In genomic region chr17:75765981-75766380, GRCh38 we compare ENCODE assay signal across 15 cellular contexts. TPM values are rescaled to one million over a fixed set of nuclear protein-coding genes. Genes with fewer than 3 reads are reported as not detected.
DNase-seq lines count a peak whose midpoint lies in the region; ATAC-seq, FAIRE-seq and TF ChIP-seq lines count a peak whose summit lies in the region.
"Had no signal": no experiment of that assay in that cellular context is flagged by ENCODE, and none has a peak within 500 bp of the region (broad histone marks: within the 10 kb centered on the region; RNA-seq: fewer than 3 reads in every experiment).

No MANE protein-coding gene starts in this region.

- H2AFZ ChIP-seq in IMR-90 (replicated peaks; ENCODE audit: low read length, poor library complexity) (peak overlapping the region; percentile 63), HepG2 (ENCODE audit: low read length) (no peak overlapping the region)

- dilution Hi-C loops in IMR-90 (cut with HindIII; ENCODE audit: low sequenced_read_pairs, unreplicated experiment), result no loop called here

- no peaks in the 10 kb centered on the region for H3K9me3 Mint-ChIP-seq in activated CD4-positive, alpha-beta T cell treated with anti-CD3 and anti-CD28 coated beads, Interleukin-2, amount 10 ng/mL, durations not matched to agents 7 days and 5 days
- no peaks in the 10 kb centered on the region for H3K9me3 Mint-ChIP-seq in stimulated activated effector memory CD8-positive, alpha-beta T cell treated with anti-CD3 and anti-CD28 coated beads, Interleukin-12 subunit alpha, Interleukin-12 subunit beta, amount 100 ng/mL, for 72 hours
- H3K9me3 Mint-ChIP-seq: activated naive CD4-positive, alpha-beta T cell treated with anti-CD3 and anti-CD28 coated beads for 36 hours; stimulated activated naive CD8-positive, alpha-beta T cell treated with anti-CD3 and anti-CD28 coated beads, Interleukin-15, amount 100 ng/mL, for 72 hours had no signal

- no peak overlapping the region for H3K56ac ChIP-seq in IMR-90 (ENCODE audit: extremely low read depth, insufficient read depth, low read length)

- H3K14ac ChIP-seq in IMR-90 (replicated peaks; ENCODE audit: low read depth, low read length), result no peak overlapping the region

- H3K4me1 ChIP-seq in IMR-90 (ENCODE audit: control insufficient read depth, insufficient read depth, low read length) (peaks cover 7% of the 10 kb centered on the region), HepG2 (ENCODE audit: insufficient read depth, low read length) (peaks cover 62% of the 10 kb centered on the region)

- no peak overlapping the region for H3K27ac Mint-ChIP-seq in activated CD4-positive, alpha-beta T cell treated with anti-CD3 and anti-CD28 coated beads, Interleukin-2, amount 10 ng/mL, durations not matched to agents 7 days and 5 days
- H3K27ac Mint-ChIP-seq in stimulated activated effector memory CD8-positive, alpha-beta T cell treated with anti-CD3 and anti-CD28 coated beads, Interleukin-12 subunit alpha, Interleukin-12 subunit beta, amount 100 ng/mL, for 72 hours, result no peak overlapping the region
- H3K27ac Mint-ChIP-seq: stimulated activated naive CD8-positive, alpha-beta T cell treated with anti-CD3 and anti-CD28 coated beads, Interleukin-15, amount 100 ng/mL, for 72 hours had no signal

- H2BK15ac ChIP-seq in IMR-90 (ENCODE audit: low read depth, low read length), result no peak overlapping the region

- H4K8ac ChIP-seq in IMR-90 (ENCODE audit: low read depth in 2 of 2, low read length in 2 of 2), result no peak overlapping the region

- BruUV-seq in IMR-90 (replicated peaks; lab: Mats Ljungman, UMichigan) (no TSS peak), HepG2 (replicated peaks; lab: Mats Ljungman, UMichigan) (no TSS peak)

- H3K9me3 ChIP-seq in IMR-90 (ENCODE audit: control insufficient read depth, insufficient read depth, low read length), result no peaks in the 10 kb centered on the region
- H3K9me3 ChIP-seq in HepG2 (ENCODE audit: low read length), result no peaks in the 10 kb centered on the region

- no peak for TF ChIP-seq RAD21 in IMR-90 (IDR thresholded peaks at IDR 0.05; ENCODE audit: low read length)
- TF ChIP-seq RAD21 in HepG2 (CRISPR knock-in tag; IDR thresholded peaks at IDR 0.05), result no peak

- H3K79me1 ChIP-seq in IMR-90 (ENCODE audit: low read depth in 1 of 2, low read length in 2 of 2), result peaks cover 5 to 12% of the 10 kb centered on the region in 2 experiments; a peak in 3 of 4 replicates

- H3K4me3 ChIP-seq in IMR-90 (ENCODE audit: insufficient read depth, low read depth, low read length) (no peak overlapping the region), HepG2 (replicated peaks in 1 of 3; ENCODE audit: insufficient read depth in 1 of 3, low read depth in 2 of 3, low read length in 3 of 3) (peak overlapping the region in 1 of 3 experiments; percentile 19; a peak in 1 of 6 replicates)

- TF ChIP-seq POLR2A in IMR-90 (IDR thresholded peaks at IDR 0.05; ENCODE audit: low read depth, low read length) (no peak), HepG2 (IDR thresholded peaks at IDR 0.05; ENCODE audit: insufficient read depth in 1 of 2, low read depth in 2 of 2, low read length in 2 of 2) (no peak)

- no peak overlapping the region for H3K18ac ChIP-seq in IMR-90 (ENCODE audit: low read depth, low read length)

- no peak for ATAC-seq in IMR-90 (ENCODE audit: low read depth)
- peak; percentile 11 for ATAC-seq in HepG2
- ATAC-seq in stimulated activated effector memory CD8-positive, alpha-beta T cell treated with anti-CD3 and anti-CD28 coated beads, Interleukin-12 subunit alpha, Interleukin-12 subunit beta, amount 100 ng/mL, for 72 hours, result no peak
- ATAC-seq in activated CD4-positive, CD25-positive, alpha-beta regulatory T cell treated with anti-CD3 and anti-CD28 coated beads, Interleukin-2, amount 50 U/mL, for 24 hours, result no peak
- no peak for ATAC-seq in left colon

- CTCF ChIA-PET in activated CD4-positive, alpha-beta T cell treated with anti-CD3 and anti-CD28 coated beads, Interleukin-2, amount 10 ng/mL, durations not matched to agents 7 days and 5 days (lab: Charles Lee), result interaction anchor here (1.0 to 5.9 kb wide), 10 partner anchors 10 to 233 kb away, joined by 3 to 64 read pairs (median 6); partner anchors contain the start of genes TRIM65, UNK and WBP2
- CTCF ChIA-PET in IMR-90 (lab: Yijun Ruan, JAX) (interaction anchor here (0.6 to 2.1 kb wide), 4 partner anchors 12 to 17 kb away, joined by 4 to 13 read pairs (median 5); no protein-coding TSS in a partner anchor), HepG2 (lab: Yijun Ruan, JAX; ENCODE audit: low intra/inter-chr PET ratio, low total read pairs) (interaction anchor here (2.3 kb wide), 1 partner anchor 12 kb away, joined by 12 read pairs; no protein-coding TSS in a partner anchor)

- DNase-seq in activated CD4-positive, alpha-beta T cell treated with anti-CD3 and anti-CD28 coated beads, Interleukin-2, amount 10 ng/mL, durations not matched to agents 7 days and 5 days, result no peak
- DNase-seq in activated CD4-positive, alpha-beta T cell treated with anti-CD3 and anti-CD28 coated beads, Interleukin-2, amount 50 U/mL, for 1 hour, result no peak
- no peak for DNase-seq in IMR-90
- no peak for DNase-seq in HepG2 (ENCODE audit: low spot score)
- no peak for DNase-seq in stimulated activated effector memory CD8-positive, alpha-beta T cell treated with anti-CD3 and anti-CD28 coated beads, Interleukin-12 subunit alpha, Interleukin-12 subunit beta, amount 100 ng/mL, for 72 hours (ENCODE audit: low spot score in 2 of 2)
- no peak for DNase-seq in GM19238 (ENCODE audit: insufficient read length, low spot score)
- no peak for DNase-seq in left colon
- DNase-seq: activated naive CD4-positive, alpha-beta T cell treated with anti-CD3 and anti-CD28 coated beads for 36 hours; DMS153; head of caudate nucleus; Karpas-422; NCI-H2029; stimulated activated naive CD8-positive, alpha-beta T cell treated with anti-CD3 and anti-CD28 coated beads, Interleukin-15, amount 100 ng/mL, for 72 hours had no signal

- TF ChIP-seq EP300 in HepG2 (IDR thresholded peaks at IDR 0.05; ENCODE audit: low read depth in 2 of 2, low read length in 2 of 2) (no peak), HepG2 (CRISPR knock-in tag; IDR thresholded peaks at IDR 0.05; ENCODE audit: borderline replicate concordance) (no peak)

- 100% methylated on average over 1 of the region's 4 CpGs; no CpG with 5 or more reads in 1 of the 2 experiments for WGBS in IMR-90 (ENCODE audit: extremely low coverage in 2 of 2, insufficient read length in 1 of 2), 2 experiments
- WGBS in HepG2 (ENCODE audit: low lambda C conversion rate), result 35% methylated on average over 4 of the region's 4 CpGs

- no peak overlapping the region for H4K5ac ChIP-seq in IMR-90 (ENCODE audit: low read depth, low read length)

- H4K20me1 ChIP-seq in IMR-90 (ENCODE audit: insufficient read depth, low read length), result no peaks in the 10 kb centered on the region
- H4K20me1 ChIP-seq in HepG2 (ENCODE audit: insufficient read depth, low read length), result no peaks in the 10 kb centered on the region

- peaks cover 3% of the 10 kb centered on the region for H3K36me3 Mint-ChIP-seq in activated CD4-positive, alpha-beta T cell treated with anti-CD3 and anti-CD28 coated beads, Interleukin-2, amount 10 ng/mL, durations not matched to agents 7 days and 5 days (ENCODE audit: low read depth)
- H3K36me3 Mint-ChIP-seq in stimulated activated effector memory CD8-positive, alpha-beta T cell treated with anti-CD3 and anti-CD28 coated beads, Interleukin-12 subunit alpha, Interleukin-12 subunit beta, amount 100 ng/mL, for 72 hours, result peaks cover 7% of the 10 kb centered on the region

- H3K4me3 Mint-ChIP-seq in activated CD4-positive, alpha-beta T cell treated with anti-CD3 and anti-CD28 coated beads, Interleukin-2, amount 10 ng/mL, durations not matched to agents 7 days and 5 days, result peak overlapping the region; percentile 77
- peak overlapping the region; percentile 76 for H3K4me3 Mint-ChIP-seq in stimulated activated effector memory CD8-positive, alpha-beta T cell treated with anti-CD3 and anti-CD28 coated beads, Interleukin-12 subunit alpha, Interleukin-12 subunit beta, amount 100 ng/mL, for 72 hours

- intact Hi-C loops in IMR-90 (cut with micrococcal nuclease), result no loop called here
- intact Hi-C loops in HepG2 (cut with micrococcal nuclease; ENCODE audit: unreplicated experiment), result loop anchor here (2.0 kb wide), 1 partner anchor 15 kb away; no protein-coding TSS in a partner anchor
- intact Hi-C loops in left colon (cut with DNase I, micrococcal nuclease), result no loop called here

- peaks cover 10% of the 10 kb centered on the region; the same call in 1 of the 2 replicates for H3K9me1 ChIP-seq in IMR-90 (ENCODE audit: insufficient read depth, low read length)

- FAIRE-seq in HepG2 (lab: Jason Lieb, UNC), result no peak

- H3K27ac ChIP-seq in IMR-90 (ENCODE audit: insufficient read depth, low read length) (no peak overlapping the region), HepG2 (ENCODE audit: extremely low read length, insufficient read depth, low read length) (no peak overlapping the region)
- H3K27ac ChIP-seq: epithelial cell of prostate had no signal

- in situ Hi-C loops in IMR-90 (cut with MboI; ENCODE audit: low sequenced_read_pairs) (no loop called here), HepG2 (cut with HindIII; ENCODE audit: extremely low pct_ligation_motif_present, low pct_unique_long_range_greater_than_20kb) (no loop called here)

- no peak overlapping the region for H3K23ac ChIP-seq in IMR-90 (ENCODE audit: low read depth, low read length)

- no peak overlapping the region for H4K91ac ChIP-seq in IMR-90 (ENCODE audit: insufficient read depth, low read depth, low read length)

- H2AK9ac ChIP-seq in IMR-90 (replicated peaks; ENCODE audit: low read depth, low read length, poor library complexity), result no peak overlapping the region

- no peak overlapping the region for H2BK120ac ChIP-seq in IMR-90 (ENCODE audit: low read depth, low read length)

- POLR2A ChIA-PET in activated CD4-positive, alpha-beta T cell treated with anti-CD3 and anti-CD28 coated beads, Interleukin-2, amount 10 ng/mL, durations not matched to agents 7 days and 5 days (lab: Charles Lee), result interaction anchor here (0.6 to 1.0 kb wide), 2 partner anchors 12 to 89 kb away, joined by 5 read pairs; partner anchors contain the start of gene WBP2
- POLR2A ChIA-PET in IMR-90 (lab: Charles Lee; ENCODE audit: unreplicated experiment), result interaction anchor here (0.7 to 1.5 kb wide), 3 partner anchors 10 to 14 kb away, joined by 3 to 12 read pairs (median 7); no protein-coding TSS in a partner anchor
- POLR2A ChIA-PET in HepG2 (lab: Yijun Ruan, JAX), result interaction anchor here (0.9 to 8.2 kb wide), 11 partner anchors 10 to 250 kb away, joined by 3 to 390 read pairs (median 5); partner anchors contain the start of genes ITGB4, TRIM47, TSEN54 and WBP2

- H3K4me1 Mint-ChIP-seq in activated CD4-positive, alpha-beta T cell treated with anti-CD3 and anti-CD28 coated beads, Interleukin-2, amount 10 ng/mL, durations not matched to agents 7 days and 5 days, result peaks cover 15% of the 10 kb centered on the region
- H3K4me1 Mint-ChIP-seq in stimulated activated effector memory CD8-positive, alpha-beta T cell treated with anti-CD3 and anti-CD28 coated beads, Interleukin-12 subunit alpha, Interleukin-12 subunit beta, amount 100 ng/mL, for 72 hours, result peaks cover 12% of the 10 kb centered on the region

- no peaks in the 10 kb centered on the region for H3K79me2 ChIP-seq in HepG2 (ENCODE audit: insufficient read depth, low read length)

- no peak overlapping the region for H2BK5ac ChIP-seq in IMR-90 (ENCODE audit: low read depth, low read length, poor library complexity, severe bottlenecking)

- no peak overlapping the region for H2AK5ac ChIP-seq in IMR-90 (ENCODE audit: low read depth, low read length)

- H2BK20ac ChIP-seq in IMR-90 (ENCODE audit: low read depth, low read length), result no peak overlapping the region

- H3K27me3 Mint-ChIP-seq in activated CD4-positive, alpha-beta T cell treated with anti-CD3 and anti-CD28 coated beads, Interleukin-2, amount 10 ng/mL, durations not matched to agents 7 days and 5 days, result no peaks in the 10 kb centered on the region
- H3K27me3 Mint-ChIP-seq: stimulated activated naive CD8-positive, alpha-beta T cell treated with anti-CD3 and anti-CD28 coated beads, Interleukin-15, amount 100 ng/mL, for 72 hours had no signal

- H3K27me3 ChIP-seq in IMR-90 (ENCODE audit: control insufficient read depth, insufficient read depth, low read length) (no peaks in the 10 kb centered on the region), HepG2 (ENCODE audit: control insufficient read depth in 1 of 2, insufficient read depth in 2 of 2, low read length in 2 of 2) (no peaks in the 10 kb centered on the region)

- H3K4ac ChIP-seq in IMR-90 (ENCODE audit: low read depth, low read length), result no peak overlapping the region

- no peak overlapping the region for H3K9ac ChIP-seq in IMR-90 (ENCODE audit: low read depth, low read length)
- no peak overlapping the region for H3K9ac ChIP-seq in HepG2 (ENCODE audit: insufficient read depth, low read depth, low read length)

- TF ChIP-seq CTCF in IMR-90 (conservative IDR thresholded peaks at IDR 0.05; ENCODE audit: low read depth, low read length) (no peak), HepG2 (CRISPR knock-in tag; IDR thresholded peaks at IDR 0.05) (no peak)

- H3K4me2 ChIP-seq in IMR-90 (ENCODE audit: low read depth, low read length), result no peak overlapping the region
- peak overlapping the region; percentile 45; the same call in 1 of the 2 replicates for H3K4me2 ChIP-seq in HepG2 (ENCODE audit: low read depth, low read length)

- no peaks in the 10 kb centered on the region for H3K36me3 ChIP-seq in IMR-90 (ENCODE audit: control insufficient read depth, insufficient read depth, low read length)
- H3K36me3 ChIP-seq in HepG2 (replicated peaks in 1 of 2; ENCODE audit: control insufficient read depth in 1 of 2, insufficient read depth in 2 of 2, low read length in 2 of 2), result no peaks in the 10 kb centered on the region

RNA-seq across cellular contexts. Expression of gene GALK1, which starts 1.0 kb away (rescaled TPM):
- 10 to 100 TPM; 40.9 to 44.7 TPM for total RNA-seq in activated CD4-positive, alpha-beta T cell treated with anti-CD3 and anti-CD28 coated beads, Interleukin-2, amount 10 ng/mL, durations not matched to agents 7 days and 5 days
- 18.9 and 21.9 TPM in 2 replicates for total RNA-seq in IMR-90 (2012; rRNA removed)
- 19.9 and 28.7 TPM in 2 replicates for polyA plus RNA-seq in IMR-90 (2012; rRNA removed)
- polyA plus RNA-seq in IMR-90 (2012; cell fraction: cytosol; rRNA removed), result 34.6 and 48.4 TPM in 2 replicates
- polyA plus RNA-seq in IMR-90 (2012; cell fraction: nucleus; rRNA removed; ENCODE audit: low replicate concordance), result 51.9 and 143 TPM in 2 replicates
- total RNA-seq in HepG2 (2016; rRNA removed; fragmentation: Illumina TruSeq; extraction: Trizol), result 93.6 and 95.6 TPM in 2 replicates
- 31.6 and 39.5 TPM in 2 replicates for total RNA-seq in HepG2 (2016; cell fraction: cytosol; rRNA removed; fragmentation: Illumina TruSeq; extraction: Trizol; ENCODE audit: low read depth)
- 94.0 and 98.0 TPM in 2 replicates for total RNA-seq in HepG2 (2016; cell fraction: insoluble cytoplasmic fraction; rRNA removed; fragmentation: Illumina TruSeq; extraction: Trizol)
- 35.0 and 44.2 TPM in 2 replicates for total RNA-seq in HepG2 (2016; cell fraction: membrane; rRNA removed; fragmentation: Illumina TruSeq; extraction: Trizol)
- total RNA-seq in HepG2 (2016; cell fraction: nucleus; rRNA removed; fragmentation: Illumina TruSeq; extraction: Trizol), result 44.3 and 48.9 TPM in 2 replicates
- 59.9 and 93.0 TPM in 2 replicates for polyA plus RNA-seq in HepG2 (2011; rRNA removed)
- polyA plus RNA-seq in HepG2 (2011; cell fraction: cytosol; rRNA removed), result 65.7 and 112 TPM in 2 replicates
- 162 and 164 TPM in 2 replicates for polyA plus RNA-seq in HepG2 (2011; cell fraction: nucleus; rRNA removed)
- 57.4 and 59.7 TPM in 2 replicates for polyA plus RNA-seq in HepG2 (2012)
- polyA plus RNA-seq in HepG2 (2016; cell fraction: cytosol; fragmentation: Illumina TruSeq; extraction: Trizol; ENCODE audit: low read depth), result 29.0 and 30.8 TPM in 2 replicates
- polyA plus RNA-seq in HepG2 (2016; cell fraction: insoluble cytoplasmic fraction; fragmentation: Illumina TruSeq; extraction: Trizol; ENCODE audit: low read depth), result 86.3 and 86.5 TPM in 2 replicates
- polyA plus RNA-seq in HepG2 (2016; cell fraction: membrane; fragmentation: Illumina TruSeq; extraction: Trizol; ENCODE audit: low read depth), result 25.3 and 27.1 TPM in 2 replicates
- 72.3 and 78.9 TPM in 2 replicates for polyA plus RNA-seq in HepG2 (2016; cell fraction: nucleus; fragmentation: Illumina TruSeq; extraction: Trizol; ENCODE audit: insufficient read depth, low read depth)
- 28.9 and 121 TPM in 2 replicates for polyA minus RNA-seq in HepG2 (2011; rRNA and poly(A)+ RNA removed; ENCODE audit: low replicate concordance)
- 45.9 and 49.6 TPM in 2 replicates for polyA minus RNA-seq in HepG2 (2011; cell fraction: cytosol; rRNA and poly(A)+ RNA removed)
- polyA minus RNA-seq in HepG2 (2011; cell fraction: nucleus; rRNA and poly(A)+ RNA removed), result 26.3 and 28.6 TPM in 2 replicates
- total RNA-seq in left colon, result 10 to 100 TPM; 14.1 to 16.9 TPM

RNA-seq across cellular contexts. Expression of gene UNK, which starts 18.6 kb away (rescaled TPM):
- 10 to 100 TPM; 27.1 to 28.7 TPM for total RNA-seq in activated CD4-positive, alpha-beta T cell treated with anti-CD3 and anti-CD28 coated beads, Interleukin-2, amount 10 ng/mL, durations not matched to agents 7 days and 5 days
- total RNA-seq in IMR-90 (2012; rRNA removed) (15.4 and 15.8 TPM in 2 replicates), HepG2 (2016; rRNA removed; fragmentation: Illumina TruSeq; extraction: Trizol) (28.6 and 33.0 TPM in 2 replicates), left colon (10 to 100 TPM; 18.3 to 21.8 TPM)
- polyA plus RNA-seq in IMR-90 (2012; rRNA removed) (16.9 and 17.3 TPM in 2 replicates), HepG2 (2011; rRNA removed) (30.7 and 31.6 TPM in 2 replicates)
- polyA plus RNA-seq in IMR-90 (2012; cell fraction: cytosol; rRNA removed), result 14.3 and 21.3 TPM in 2 replicates
- 35.1 and 41.8 TPM in 2 replicates for polyA plus RNA-seq in IMR-90 (2012; cell fraction: nucleus; rRNA removed; ENCODE audit: low replicate concordance)
- 37.2 and 44.0 TPM in 2 replicates for total RNA-seq in HepG2 (2016; cell fraction: cytosol; rRNA removed; fragmentation: Illumina TruSeq; extraction: Trizol; ENCODE audit: low read depth)
- 21.2 and 33.0 TPM in 2 replicates for total RNA-seq in HepG2 (2016; cell fraction: insoluble cytoplasmic fraction; rRNA removed; fragmentation: Illumina TruSeq; extraction: Trizol)
- total RNA-seq in HepG2 (2016; cell fraction: membrane; rRNA removed; fragmentation: Illumina TruSeq; extraction: Trizol), result 58.6 and 59.5 TPM in 2 replicates
- 38.6 and 43.6 TPM in 2 replicates for total RNA-seq in HepG2 (2016; cell fraction: nucleus; rRNA removed; fragmentation: Illumina TruSeq; extraction: Trizol)
- 18.7 and 21.7 TPM in 2 replicates for polyA plus RNA-seq in HepG2 (2011; cell fraction: cytosol; rRNA removed)
- 50.0 and 56.4 TPM in 2 replicates for polyA plus RNA-seq in HepG2 (2011; cell fraction: nucleus; rRNA removed)
- polyA plus RNA-seq in HepG2 (2012), result 20.8 and 23.9 TPM in 2 replicates
- 55.3 and 62.7 TPM in 2 replicates for polyA plus RNA-seq in HepG2 (2016; cell fraction: cytosol; fragmentation: Illumina TruSeq; extraction: Trizol; ENCODE audit: low read depth)
- 28.7 and 35.1 TPM in 2 replicates for polyA plus RNA-seq in HepG2 (2016; cell fraction: insoluble cytoplasmic fraction; fragmentation: Illumina TruSeq; extraction: Trizol; ENCODE audit: low read depth)
- polyA plus RNA-seq in HepG2 (2016; cell fraction: membrane; fragmentation: Illumina TruSeq; extraction: Trizol; ENCODE audit: low read depth), result 64.7 and 69.9 TPM in 2 replicates
- polyA plus RNA-seq in HepG2 (2016; cell fraction: nucleus; fragmentation: Illumina TruSeq; extraction: Trizol; ENCODE audit: insufficient read depth, low read depth), result 52.8 and 60.0 TPM in 2 replicates
- polyA minus RNA-seq in HepG2 (2011; rRNA and poly(A)+ RNA removed; ENCODE audit: low replicate concordance), result 24.3 and 28.1 TPM in 2 replicates
- polyA minus RNA-seq in HepG2 (2011; cell fraction: cytosol; rRNA and poly(A)+ RNA removed), result 10.4 and 14.9 TPM in 2 replicates
- 78.9 and 91.3 TPM in 2 replicates for polyA minus RNA-seq in HepG2 (2011; cell fraction: nucleus; rRNA and poly(A)+ RNA removed)

RNA-seq across cellular contexts. Expression of gene ITGB4, which starts 44.7 kb away (rescaled TPM):
- total RNA-seq in activated CD4-positive, alpha-beta T cell treated with anti-CD3 and anti-CD28 coated beads, Interleukin-2, amount 10 ng/mL, durations not matched to agents 7 days and 5 days, result under 1 TPM; 0.55 to 0.96 TPM
- total RNA-seq in IMR-90 (2012; rRNA removed) (under 0.01 TPM in 1 of 2 replicates, not detected in the other), HepG2 (2016; rRNA removed; fragmentation: Illumina TruSeq; extraction: Trizol) (4.0 and 6.9 TPM in 2 replicates), left colon (100 to 1,000 TPM; 252 to 318 TPM)
- polyA plus RNA-seq in IMR-90 (2012; rRNA removed) (0.27 and 0.39 TPM in 2 replicates), HepG2 (2011; rRNA removed) (14.5 and 14.7 TPM in 2 replicates)
- polyA plus RNA-seq in IMR-90 (2012; cell fraction: cytosol; rRNA removed), result 0.04 and 0.36 TPM in 2 replicates
- 0.63 and 1.5 TPM in 2 replicates for polyA plus RNA-seq in IMR-90 (2012; cell fraction: nucleus; rRNA removed; ENCODE audit: low replicate concordance)
- total RNA-seq in HepG2 (2016; cell fraction: cytosol; rRNA removed; fragmentation: Illumina TruSeq; extraction: Trizol; ENCODE audit: low read depth), result 9.2 and 10.4 TPM in 2 replicates
- 3.9 and 6.3 TPM in 2 replicates for total RNA-seq in HepG2 (2016; cell fraction: insoluble cytoplasmic fraction; rRNA removed; fragmentation: Illumina TruSeq; extraction: Trizol)
- 10.1 and 14.6 TPM in 2 replicates for total RNA-seq in HepG2 (2016; cell fraction: membrane; rRNA removed; fragmentation: Illumina TruSeq; extraction: Trizol)
- total RNA-seq in HepG2 (2016; cell fraction: nucleus; rRNA removed; fragmentation: Illumina TruSeq; extraction: Trizol), result 3.7 and 3.9 TPM in 2 replicates
- 5.1 and 8.2 TPM in 2 replicates for polyA plus RNA-seq in HepG2 (2011; cell fraction: cytosol; rRNA removed)
- polyA plus RNA-seq in HepG2 (2011; cell fraction: nucleus; rRNA removed), result 28.7 and 39.5 TPM in 2 replicates
- polyA plus RNA-seq in HepG2 (2012), result 13.2 and 14.2 TPM in 2 replicates
- 36.1 and 40.9 TPM in 2 replicates for polyA plus RNA-seq in HepG2 (2016; cell fraction: cytosol; fragmentation: Illumina TruSeq; extraction: Trizol; ENCODE audit: low read depth)
- 10.5 and 16.8 TPM in 2 replicates for polyA plus RNA-seq in HepG2 (2016; cell fraction: insoluble cytoplasmic fraction; fragmentation: Illumina TruSeq; extraction: Trizol; ENCODE audit: low read depth)
- polyA plus RNA-seq in HepG2 (2016; cell fraction: membrane; fragmentation: Illumina TruSeq; extraction: Trizol; ENCODE audit: low read depth), result 41.4 and 43.0 TPM in 2 replicates
- 20.5 and 28.1 TPM in 2 replicates for polyA plus RNA-seq in HepG2 (2016; cell fraction: nucleus; fragmentation: Illumina TruSeq; extraction: Trizol; ENCODE audit: insufficient read depth, low read depth)
- 25.3 and 28.4 TPM in 2 replicates for polyA minus RNA-seq in HepG2 (2011; rRNA and poly(A)+ RNA removed; ENCODE audit: low replicate concordance)
- 8.4 and 12.7 TPM in 2 replicates for polyA minus RNA-seq in HepG2 (2011; cell fraction: cytosol; rRNA and poly(A)+ RNA removed)
- 3.2 and 6.3 TPM in 2 replicates for polyA minus RNA-seq in HepG2 (2011; cell fraction: nucleus; rRNA and poly(A)+ RNA removed)

Comparison
In these comparisons a context has a peak if more than half of its experiments do, and no peak if none do; other contexts are left out.
1. RNA of gene ITGB4, which starts 44.7 kb away (total RNA-seq): 252 to 318 TPM in left colon; 3.7 to 14.6 TPM in HepG2, 0.55 to 0.96 TPM in activated CD4-positive, alpha-beta T cell treated with anti-CD3 and anti-CD28 coated beads, Interleukin-2, amount 10 ng/mL, durations not matched to agents 7 days and 5 days and under 0.01 TPM in IMR-90; every median in the first group is over 10 times any median in the second.